8 cellular contexts compared by ENCODE assay signal in the genomic region with DNA sequence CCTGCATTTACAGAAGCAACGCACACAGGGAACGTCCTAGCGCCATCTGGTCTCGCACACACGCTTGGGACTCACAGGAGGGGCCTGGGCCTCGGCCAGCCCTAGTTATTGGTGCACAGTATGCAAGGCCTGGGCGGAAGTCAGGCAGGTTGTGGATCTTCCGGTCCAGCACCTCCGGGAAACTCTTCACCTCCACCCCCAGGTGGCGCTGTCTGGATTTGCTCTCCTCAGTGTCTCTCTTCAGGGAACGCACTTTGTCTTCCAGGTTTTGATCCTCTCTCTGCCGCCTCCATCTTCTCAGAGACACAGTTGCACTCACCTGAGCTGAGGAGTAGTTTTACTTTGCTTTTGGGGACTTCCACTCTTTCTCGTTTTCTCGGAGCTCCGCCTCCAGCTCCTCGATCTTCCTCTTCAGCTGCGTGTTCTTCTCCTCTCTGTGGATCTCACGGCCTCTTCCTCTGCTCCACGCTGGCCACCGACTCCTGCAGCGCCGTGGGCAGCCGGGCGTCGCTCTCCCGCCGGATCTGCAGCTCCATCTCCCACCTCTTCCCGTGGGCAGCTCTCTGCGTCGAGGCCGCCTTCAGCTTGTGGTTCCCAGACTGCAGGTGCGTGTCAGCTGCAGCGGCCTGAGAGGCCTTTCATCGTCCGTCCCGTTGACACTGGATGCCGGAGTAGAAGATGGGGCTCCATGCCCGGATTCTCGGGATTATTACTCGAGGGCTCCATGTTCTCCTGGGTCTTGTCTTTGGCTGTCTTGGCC.
DNase-seq lines count a peak whose midpoint lies in the region; ATAC-seq and TF ChIP-seq lines count a peak whose summit lies in the region.

No MANE protein-coding gene starts in this region.

- H3K27me3 ChIP-seq in esophagus muscularis mucosa, result no peaks in the 10 kb centered on the region

- POLR2A ChIA-PET in activated CD4-positive, alpha-beta memory T cell treated with anti-CD3 and anti-CD28 coated beads for 36 hours (lab: Charles Lee), result no interaction called here
- POLR2A ChIA-PET in naive thymus-derived CD8-positive, alpha-beta T cell (lab: Charles Lee), result no interaction called here

- intact Hi-C loops in activated CD4-positive, alpha-beta memory T cell treated with anti-CD3 and anti-CD28 coated beads for 36 hours (cut with micrococcal nuclease), result loop anchor here (1.0 kb wide), 1 partner anchor 58 kb away; no protein-coding TSS in a partner anchor
- intact Hi-C loops in esophagus muscularis mucosa (cut with DNase I), result no loop called here

- H3K27ac Mint-ChIP-seq in activated CD4-positive, alpha-beta memory T cell treated with anti-CD3 and anti-CD28 coated beads for 36 hours, result peak overlapping the region; percentile 18
- H3K27ac Mint-ChIP-seq in naive thymus-derived CD8-positive, alpha-beta T cell, result peak overlapping the region in 1 of 10 donors; percentile 74

- H3K36me3 Mint-ChIP-seq in activated CD4-positive, alpha-beta memory T cell treated with anti-CD3 and anti-CD28 coated beads for 36 hours, result no peaks in the 10 kb centered on the region
- H3K36me3 Mint-ChIP-seq in naive thymus-derived CD8-positive, alpha-beta T cell, result no peaks in the 10 kb centered on the region

- TF ChIP-seq CTCF in esophagus muscularis mucosa (IDR thresholded peaks at IDR 0.05), result no peak

- 89% methylated on average over 34 of the region's 40 CpGs for WGBS in esophagus muscularis mucosa

- H3K4me3 Mint-ChIP-seq in activated CD4-positive, alpha-beta memory T cell treated with anti-CD3 and anti-CD28 coated beads for 36 hours, result no peak overlapping the region
- no peak overlapping the region for H3K4me3 Mint-ChIP-seq in naive thymus-derived CD8-positive, alpha-beta T cell

- CTCF ChIA-PET in activated CD4-positive, alpha-beta memory T cell treated with anti-CD3 and anti-CD28 coated beads for 36 hours (lab: Charles Lee), result interaction anchor here (0.6 to 2.9 kb wide), 25 partner anchors 9 to 105 kb away, joined by 3 to 24 read pairs (median 5); no protein-coding TSS in a partner anchor

- peak; percentile 31 for DNase-seq in COLO668 (lab: John Stamatoyannopoulos, UW; ENCODE audit: unreplicated experiment)
- DNase-seq in Kasumi-1 (lab: John Stamatoyannopoulos, UW), result peak; percentile 36 to 43
- peak; percentile 82 for DNase-seq in activated CD4-positive, alpha-beta memory T cell treated with anti-CD3 and anti-CD28 coated beads for 36 hours
- DNase-seq in naive thymus-derived CD8-positive, alpha-beta T cell, result peak in 9 of 10 donors; percentile 37 to 69 (median 51)
- no peak for DNase-seq in cerebellar cortex (ENCODE audit: low spot score)
- no peak for DNase-seq in esophagus muscularis mucosa (ENCODE audit: extremely low spot score)

- no peaks in the 10 kb centered on the region for H3K9me3 Mint-ChIP-seq in activated CD4-positive, alpha-beta memory T cell treated with anti-CD3 and anti-CD28 coated beads for 36 hours
- no peaks in the 10 kb centered on the region for H3K9me3 Mint-ChIP-seq in naive thymus-derived CD8-positive, alpha-beta T cell

- H3K27ac ChIP-seq in esophagus muscularis mucosa (replicated peaks in 1 of 4), result no peak overlapping the region

- H3K4me1 ChIP-seq in esophagus muscularis mucosa, result no peaks in the 10 kb centered on the region

- no peak overlapping the region for H3K4me3 ChIP-seq in esophagus muscularis mucosa

- peaks cover 12% of the 10 kb centered on the region for H3K27me3 Mint-ChIP-seq in activated CD4-positive, alpha-beta memory T cell treated with anti-CD3 and anti-CD28 coated beads for 36 hours
- peaks cover 0 to 2% (median 0%) of the 10 kb centered on the region in 5 donors for H3K27me3 Mint-ChIP-seq in naive thymus-derived CD8-positive, alpha-beta T cell

- no peaks in the 10 kb centered on the region for H3K36me3 ChIP-seq in esophagus muscularis mucosa

- ATAC-seq in naive thymus-derived CD8-positive, alpha-beta T cell, result no peak
- no peak for ATAC-seq in HG02981 (IDR thresholded peaks at IDR 0.05; ENCODE audit: unreplicated experiment)
- ATAC-seq in HG03095 (IDR thresholded peaks at IDR 0.05; ENCODE audit: unreplicated experiment), result no peak

- no peak for TF ChIP-seq POLR2A in esophagus muscularis mucosa (IDR thresholded peaks at IDR 0.05; ENCODE audit: low read depth)

- H3K4me1 Mint-ChIP-seq in activated CD4-positive, alpha-beta memory T cell treated with anti-CD3 and anti-CD28 coated beads for 36 hours (ENCODE audit: low read depth), result peaks cover 5% of the 10 kb centered on the region
- peaks cover 0 to 10% (median 7%) of the 10 kb centered on the region in 4 donors for H3K4me1 Mint-ChIP-seq in naive thymus-derived CD8-positive, alpha-beta T cell

- no peak for TF ChIP-seq EP300 in esophagus muscularis mucosa (IDR thresholded peaks at IDR 0.05)

- H3K9me3 ChIP-seq in esophagus muscularis mucosa, result no peaks in the 10 kb centered on the region

Comparison
In these comparisons a context has a peak if more than half of its experiments do, and no peak if none do; other contexts are left out.
1. DNase-seq: peak in COLO668 (single experiment), Kasumi-1 (2 of 2), activated CD4-positive, alpha-beta memory T cell treated with anti-CD3 and anti-CD28 coated beads for 36 hours (single experiment) and naive thymus-derived CD8-positive, alpha-beta T cell (9 of 10); none in cerebellar cortex (single experiment) and esophagus muscularis mucosa (single experiment).